30 cellular contexts compared by ENCODE assay signal in genomic region chr18:11070593-11070992, GRCh38.
"Had no signal": no experiment of that assay in that cellular context is flagged by ENCODE, and none has a peak within 500 bp of the region (broad histone marks: within the 10 kb centered on the region; RNA-seq: fewer than 3 reads in every experiment).

No MANE protein-coding gene starts in this region.

- H3K4me3 Mint-ChIP-seq: naive thymus-derived CD8-positive, alpha-beta T cell; natural killer cell treated with Interleukin-12 subunit alpha and Interleukin-12 subunit beta and Interleukin-15 and Interleukin-18, amount 100 ng/mL, for 72 hours; nephron progenitor cell; neural crest cell; stimulated activated effector memory CD8-positive, alpha-beta T cell treated with anti-CD3 and anti-CD28 coated beads, Interleukin-12 subunit alpha, Interleukin-12 subunit beta, amount 100 ng/mL, for 72 hours; stimulated activated naive B cell treated with anti-CD40 and anti-IgM and Interleukin-4, amounts not matched to agents 10 μg/mL and 1 μg/mL and 100 μg/mL, for 72 hours; stimulated activated naive CD8-positive, alpha-beta T cell treated with anti-CD3 and anti-CD28 coated beads, Interleukin-15, Interleukin-2, amounts not matched to agents 100 ng/mL and 50 ng/mL, for 24 hours had no signal

- FAIRE-seq: small intestine had no signal

- ATAC-seq: naive thymus-derived CD8-positive, alpha-beta T cell; psoas muscle; right cardiac atrium; right lobe of liver; stimulated activated naive B cell treated with anti-CD40 and anti-IgM and Interleukin-4, amounts not matched to agents 10 μg/mL and 1 μg/mL and 100 μg/mL, for 72 hours had no signal

- H3K27me3 Mint-ChIP-seq: naive thymus-derived CD8-positive, alpha-beta T cell; stimulated activated naive B cell treated with anti-CD40 and anti-IgM and Interleukin-4, amounts not matched to agents 10 μg/mL and 1 μg/mL and 100 μg/mL, for 72 hours; stimulated activated naive CD8-positive, alpha-beta T cell treated with anti-CD3 and anti-CD28 coated beads, Interleukin-15, Interleukin-2, amounts not matched to agents 100 ng/mL and 50 ng/mL, for 24 hours had no signal

- H3K4me3 ChIP-seq: ovary, psoas muscle, right lobe of liver, sigmoid colon, stomach, thoracic aorta, thyroid gland, tibial nerve, upper lobe of left lung, vagina had no signal

- H3K36me3 Mint-ChIP-seq: naive thymus-derived CD8-positive, alpha-beta T cell; natural killer cell treated with Interleukin-12 subunit alpha and Interleukin-12 subunit beta and Interleukin-15 and Interleukin-18, amount 100 ng/mL, for 72 hours; stimulated activated effector memory CD8-positive, alpha-beta T cell treated with anti-CD3 and anti-CD28 coated beads, Interleukin-12 subunit alpha, Interleukin-12 subunit beta, amount 100 ng/mL, for 72 hours; stimulated activated naive B cell treated with anti-CD40 and anti-IgM and Interleukin-4, amounts not matched to agents 10 μg/mL and 1 μg/mL and 100 μg/mL, for 72 hours had no signal

- H3K27ac Mint-ChIP-seq: naive thymus-derived CD8-positive, alpha-beta T cell; natural killer cell treated with Interleukin-12 subunit alpha and Interleukin-12 subunit beta and Interleukin-15 and Interleukin-18, amount 100 ng/mL, for 72 hours; nephron progenitor cell; progenitor cell of endocrine pancreas; stimulated activated effector memory CD8-positive, alpha-beta T cell treated with anti-CD3 and anti-CD28 coated beads, Interleukin-12 subunit alpha, Interleukin-12 subunit beta, amount 100 ng/mL, for 72 hours; stimulated activated naive B cell treated with anti-CD40 and anti-IgM and Interleukin-4, amounts not matched to agents 10 μg/mL and 1 μg/mL and 100 μg/mL, for 72 hours; stimulated activated naive CD8-positive, alpha-beta T cell treated with anti-CD3 and anti-CD28 coated beads, Interleukin-15, Interleukin-2, amounts not matched to agents 100 ng/mL and 50 ng/mL, for 24 hours had no signal

- H3K36me3 ChIP-seq: neutrophil, ovary, right lobe of liver, sigmoid colon, stomach, thoracic aorta, thyroid gland, tibial nerve, upper lobe of left lung, vagina had no signal

- H3K27me3 ChIP-seq: neutrophil, ovary, right lobe of liver, sigmoid colon, stomach, thyroid gland, tibial nerve, upper lobe of left lung, vagina had no signal

- H3K27ac ChIP-seq: neutrophil, ovary, parathyroid adenoma, psoas muscle, right lobe of liver, sigmoid colon, stomach, thoracic aorta, thyroid gland, tibial nerve, upper lobe of left lung, vagina had no signal

- H3K9me3 ChIP-seq: neutrophil, ovary, psoas muscle, right lobe of liver, sigmoid colon, thoracic aorta, thyroid gland, upper lobe of left lung, vagina had no signal

- H3K4me1 ChIP-seq: parathyroid adenoma, psoas muscle, right lobe of liver, sigmoid colon, stomach, tibial nerve, upper lobe of left lung, vagina had no signal

- H3K4me1 Mint-ChIP-seq: stimulated activated effector memory CD8-positive, alpha-beta T cell treated with anti-CD3 and anti-CD28 coated beads, Interleukin-12 subunit alpha, Interleukin-12 subunit beta, amount 100 ng/mL, for 72 hours; stimulated activated naive B cell treated with anti-CD40 and anti-IgM and Interleukin-4, amounts not matched to agents 10 μg/mL and 1 μg/mL and 100 μg/mL, for 72 hours had no signal

- DNase-seq: naive thymus-derived CD8-positive, alpha-beta T cell; nephron progenitor cell; occipital lobe; ovary; posterior cingulate gyrus; psoas muscle; right cardiac atrium; right lobe of liver; sigmoid colon; small intestine; stimulated activated CD4-positive, alpha-beta T cell treated with anti-CD3 and anti-CD28 coated beads, Interleukin-15, amount 100 ng/mL, for 24 hours; stimulated activated CD4-positive, alpha-beta T cell treated with anti-CD3 and anti-CD28 coated beads, Interleukin-2, amount 100 ng/mL, for 24 hours; stimulated activated CD4-positive, alpha-beta T cell treated with anti-CD3 and anti-CD28 coated beads, Interleukin-2, amount 100 ng/mL, for 48 hours; stimulated activated CD4-positive, alpha-beta T cell treated with anti-CD3 and anti-CD28 coated beads, Interleukin-4, amount 100 ng/mL, for 24 hours; stimulated activated naive B cell treated with anti-CD40 and anti-IgM and Interleukin-4, amounts not matched to agents 10 μg/mL and 1 μg/mL and 100 μg/mL, for 72 hours; stimulated activated naive CD4-positive, alpha-beta T cell treated with Interleukin-2 at 50 U/mL for 16 hours; stomach; thyroid gland; trophoblast cell; upper lobe of left lung had no signal
